37 cellular contexts compared by ENCODE assay signal in the genomic region with DNA sequence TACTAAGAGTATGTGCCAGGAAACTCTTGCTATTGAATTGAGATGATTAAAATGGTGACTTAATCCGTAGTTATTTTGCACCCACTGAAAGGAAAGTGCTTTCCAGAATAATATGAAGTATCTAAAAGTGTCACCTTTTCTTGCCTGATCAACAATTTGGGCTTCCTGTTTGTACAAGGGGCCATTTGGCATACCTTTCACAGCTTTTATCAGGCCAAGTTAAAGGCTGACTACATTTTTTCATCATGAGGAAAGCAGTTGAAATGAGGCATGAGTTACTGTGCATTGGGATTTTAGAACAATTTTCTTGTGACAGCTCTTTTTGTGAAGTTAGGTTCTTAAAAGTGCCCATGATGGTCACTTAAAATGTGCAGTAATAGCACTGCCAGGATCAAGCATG.
"Had no signal": no experiment of that assay in that cellular context is flagged by ENCODE, and none has a peak within 500 bp of the region (broad histone marks: within the 10 kb centered on the region; RNA-seq: fewer than 3 reads in every experiment).

No MANE protein-coding gene starts in this region.

- H3K4me3 Mint-ChIP-seq: activated B cell treated with CpG ODN at 0.5 μM for 24 hours; activated CD4-positive, alpha-beta memory T cell treated with anti-CD3 and anti-CD28 coated beads for 36 hours; activated naive CD8-positive, alpha-beta T cell treated with anti-CD3 and anti-CD28 coated beads for 36 hours; activated T-cell treated with anti-CD3 and anti-CD28 coated beads, Interleukin-2, amount 50 U/mL, for 72 hours; activated T-helper 17 cell treated with anti-CD3 and anti-CD28 coated beads, Interleukin-2, amount 50 U/mL, for 72 hours had no signal

- H3K4me3 ChIP-seq: MG63, PC-9 had no signal

- DNase-seq: activated B cell treated with CpG ODN at 0.5 μM for 24 hours; activated CD4-positive, alpha-beta memory T cell treated with anti-CD3 and anti-CD28 coated beads for 36 hours; activated CD4-positive, alpha-beta T cell treated with anti-CD3 and anti-CD28 coated beads for 4 hours; activated CD4-positive, alpha-beta T cell treated with anti-CD3 and anti-CD28 coated beads, Interleukin-2, amount 50 U/mL, for 1 hour; activated CD4-positive, CD25-positive, alpha-beta regulatory T cell treated with anti-CD3 and anti-CD28 coated beads, Interleukin-2, amount 50 U/mL, for 72 hours; activated CD8-positive, alpha-beta memory T cell treated with anti-CD3 and anti-CD28 coated beads, Interleukin-2, amount 50 U/mL, for 4 hours; activated effector memory CD4-positive, alpha-beta T cell treated with anti-CD3 and anti-CD28 coated beads, Interleukin-2, amount 50 U/mL, for 16 hours; activated naive CD4-positive, alpha-beta T cell; activated naive CD4-positive, alpha-beta T cell treated with anti-CD3 and anti-CD28 coated beads, Interleukin-2, amount 50 U/mL, for 16 hours; activated naive CD8-positive, alpha-beta T cell treated with anti-CD3 and anti-CD28 coated beads for 36 hours; activated T-cell treated with anti-CD3 and anti-CD28 coated beads for 4 hours; activated T-cell treated with anti-CD3 and anti-CD28 coated beads, Interleukin-2, amount 50 U/mL, for 72 hours; amniotic stem cell; aorta; central memory CD4-positive, alpha-beta T cell; Kasumi-1; KG1; MG63; NCI-H1048; NCI-H1105 treated with DMSO at 0.1 percent for 48 hours; NCI-H1436; NCI-H1694; NCI-H1930; NCI-H2081 treated with DMSO at 0.1 percent for 48 hours; NCI-H226; NCI-H446 treated with DMSO at 0.1 percent for 48 hours; NCI-H524; NCI-H69; PC-9; Right ventricle myocardium superior; SW 1271; T-helper 1 cell; T-helper 2 cell; T-helper 9 cell had no signal

- FAIRE-seq: bronchial epithelial cell had no signal

- H2AFZ ChIP-seq: PC-9 had no signal

- H3K27me3 ChIP-seq: MG63 had no signal

- H3K9me3 Mint-ChIP-seq: activated B cell treated with CpG ODN at 0.5 μM for 24 hours; activated CD4-positive, alpha-beta memory T cell treated with anti-CD3 and anti-CD28 coated beads for 36 hours; activated naive CD8-positive, alpha-beta T cell treated with anti-CD3 and anti-CD28 coated beads for 36 hours; activated T-cell treated with anti-CD3 and anti-CD28 coated beads, Interleukin-2, amount 50 U/mL, for 72 hours; activated T-helper 17 cell treated with anti-CD3 and anti-CD28 coated beads, Interleukin-2, amount 50 U/mL, for 72 hours had no signal

- H3K27me3 Mint-ChIP-seq: activated B cell treated with CpG ODN at 0.5 μM for 24 hours; activated CD4-positive, alpha-beta memory T cell treated with anti-CD3 and anti-CD28 coated beads for 36 hours; activated naive CD8-positive, alpha-beta T cell treated with anti-CD3 and anti-CD28 coated beads for 36 hours; activated T-helper 17 cell treated with anti-CD3 and anti-CD28 coated beads, Interleukin-2, amount 50 U/mL, for 72 hours had no signal

- H3K27ac Mint-ChIP-seq: activated B cell treated with CpG ODN at 0.5 μM for 24 hours; activated CD4-positive, alpha-beta memory T cell treated with anti-CD3 and anti-CD28 coated beads for 36 hours; activated naive CD8-positive, alpha-beta T cell treated with anti-CD3 and anti-CD28 coated beads for 36 hours; activated T-cell treated with anti-CD3 and anti-CD28 coated beads, Interleukin-2, amount 50 U/mL, for 72 hours; activated T-helper 17 cell treated with anti-CD3 and anti-CD28 coated beads, Interleukin-2, amount 50 U/mL, for 72 hours had no signal

- H3K4me1 Mint-ChIP-seq: activated B cell treated with CpG ODN at 0.5 μM for 24 hours; activated naive CD8-positive, alpha-beta T cell treated with anti-CD3 and anti-CD28 coated beads for 36 hours had no signal

- H3K4me2 ChIP-seq: PC-9 had no signal

- ATAC-seq: activated T-cell treated with anti-CD3 and anti-CD28 coated beads, Interleukin-2, amount 50 U/mL, for 72 hours; activated T-helper 17 cell treated with anti-CD3 and anti-CD28 coated beads, Interleukin-2, amount 50 U/mL, for 72 hours had no signal

- H3K9me3 ChIP-seq: MG63 had no signal

- H3K27ac ChIP-seq: PC-9, VCaP had no signal
